Comparison of ENCODE assay signal across 15 cellular contexts in the genomic region with DNA sequence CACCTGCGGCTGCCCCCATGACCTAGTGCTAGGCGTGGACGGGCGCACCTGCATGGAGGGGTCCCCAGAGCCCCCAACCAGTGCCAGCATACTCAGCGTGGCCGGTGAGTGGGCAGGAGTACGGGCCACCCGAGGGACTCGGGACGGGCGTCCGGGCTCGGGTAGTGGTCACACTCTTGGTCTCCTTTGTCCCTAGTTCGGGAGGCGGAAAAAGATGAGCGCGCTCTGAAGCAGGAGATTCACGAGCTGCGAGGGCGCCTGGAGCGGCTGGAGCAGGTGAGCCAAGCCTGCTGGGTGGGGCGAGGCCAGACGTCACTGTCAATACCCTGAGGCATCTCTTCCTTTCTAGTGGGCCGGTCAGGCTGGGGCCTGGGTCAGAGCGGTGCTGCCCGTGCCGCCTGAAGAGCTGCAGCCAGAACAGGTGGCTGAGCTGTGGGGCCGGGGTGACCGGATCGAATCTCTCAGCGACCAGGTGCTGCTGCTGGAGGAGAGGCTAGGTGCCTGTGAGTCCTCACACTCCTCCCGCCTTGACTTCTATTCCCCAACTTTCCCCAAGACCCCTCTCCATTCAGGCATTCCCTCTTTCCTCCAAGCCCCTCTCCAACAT. TPM values are rescaled to one million over a fixed set of nuclear protein-coding genes. Genes with fewer than 3 reads are reported as not detected.
DNase-seq lines count a peak whose midpoint lies in the region; ATAC-seq and TF ChIP-seq lines count a peak whose summit lies in the region.
"Had no signal": no experiment of that assay in that cellular context is flagged by ENCODE, and none has a peak within 500 bp of the region (broad histone marks: within the 10 kb centered on the region; RNA-seq: fewer than 3 reads in every experiment).

No MANE protein-coding gene starts in this region.

- no peaks in the 10 kb centered on the region for H3K9me3 ChIP-seq in iPS-15b (ENCODE audit: control insufficient read depth, insufficient read depth, low read length)
- no peaks in the 10 kb centered on the region for H3K9me3 ChIP-seq in smooth muscle cell (replicated peaks; ENCODE audit: low read depth)

- H3K36me3 ChIP-seq in iPS-15b (ENCODE audit: control insufficient read depth, insufficient read depth, low read length), result peaks cover 21% of the 10 kb centered on the region
- H3K36me3 ChIP-seq in smooth muscle cell (ENCODE audit: low read depth), result no peaks in the 10 kb centered on the region

- intact Hi-C loops in activated T-helper 2 cell treated with anti-CD3 and anti-CD28 coated beads, Interferon-gamma antibody, Interleukin-2, Interleukin-4, amounts not matched to agents 10 μg/mL and 5 μg/mL and 100 μg/mL, durations not matched to agents 14 hours and 24 hours and 36 hours (cut with micrococcal nuclease), result no loop called here

- peaks cover 8% of the 10 kb centered on the region for H3F3A ChIP-seq in smooth muscle cell (ENCODE audit: low read depth)

- peaks cover 22% of the 10 kb centered on the region for H3K36me3 Mint-ChIP-seq in activated T-helper 2 cell treated with anti-CD3 and anti-CD28 coated beads, Interferon-gamma antibody, Interleukin-2, Interleukin-4, amounts not matched to agents 10 μg/mL and 5 μg/mL and 100 μg/mL, durations not matched to agents 14 hours and 24 hours and 36 hours (ENCODE audit: low read depth)

- no peaks in the 10 kb centered on the region for H3K9me3 Mint-ChIP-seq in activated T-helper 2 cell treated with anti-CD3 and anti-CD28 coated beads, Interferon-gamma antibody, Interleukin-2, Interleukin-4, amounts not matched to agents 10 μg/mL and 5 μg/mL and 100 μg/mL, durations not matched to agents 14 hours and 24 hours and 36 hours
- H3K9me3 Mint-ChIP-seq: stimulated activated naive CD8-positive, alpha-beta T cell treated with anti-CD3 and anti-CD28 coated beads, Interleukin-15, Interleukin-2, amounts not matched to agents 100 ng/mL and 50 ng/mL, for 24 hours had no signal

- H3K4me3 ChIP-seq in iPS-15b (ENCODE audit: low read depth, low read length), result peak overlapping the region; percentile 37
- no peak overlapping the region for H3K4me3 ChIP-seq in smooth muscle cell

- no peak for ATAC-seq in activated CD4-positive, CD25-positive, alpha-beta regulatory T cell treated with anti-CD3 and anti-CD28 coated beads, Interleukin-2, amount 50 U/mL, for 24 hours

- peak overlapping the region; percentile 12 for H3K27ac ChIP-seq in smooth muscle cell (ENCODE audit: low read depth)
- H3K27ac ChIP-seq: C4-2B, VCaP had no signal

- H3K9ac ChIP-seq in iPS-15b (ENCODE audit: low read depth, low read length) (peak overlapping the region; percentile 60), smooth muscle cell (ENCODE audit: low read depth) (no peak overlapping the region)

- H4K20me1 ChIP-seq in smooth muscle cell (ENCODE audit: low read depth), result no peaks in the 10 kb centered on the region

- H3K27me3 Mint-ChIP-seq in activated T-helper 2 cell treated with anti-CD3 and anti-CD28 coated beads, Interferon-gamma antibody, Interleukin-2, Interleukin-4, amounts not matched to agents 10 μg/mL and 5 μg/mL and 100 μg/mL, durations not matched to agents 14 hours and 24 hours and 36 hours (ENCODE audit: low read depth), result no peaks in the 10 kb centered on the region
- H3K27me3 Mint-ChIP-seq: activated naive CD8-positive, alpha-beta T cell; stimulated activated naive CD8-positive, alpha-beta T cell treated with anti-CD3 and anti-CD28 coated beads, Interleukin-15, Interleukin-2, amounts not matched to agents 100 ng/mL and 50 ng/mL, for 24 hours had no signal

- peak; percentile 88 for DNase-seq in DMS53 (lab: John Stamatoyannopoulos, UW)
- peak; percentile 75 for DNase-seq in NCI-H146 (lab: John Stamatoyannopoulos, UW)
- DNase-seq in smooth muscle cell (lab: John Stamatoyannopoulos, UW; ENCODE audit: unreplicated experiment), result no peak
- no peak for DNase-seq in A172 (ENCODE audit: low spot score)
- no peak for DNase-seq in activated T-helper 2 cell treated with anti-CD3 and anti-CD28 coated beads, Interferon-gamma antibody, Interleukin-2, Interleukin-4, amounts not matched to agents 10 μg/mL and 5 μg/mL and 100 μg/mL, durations not matched to agents 14 hours and 24 hours and 36 hours (ENCODE audit: low spot score)
- DNase-seq: foreskin fibroblast, GF-D8, NCI-H1930, NCI-H524 had no signal

- H2AFZ ChIP-seq in smooth muscle cell (ENCODE audit: low read depth), result no peak overlapping the region

- H3K27ac Mint-ChIP-seq in activated T-helper 2 cell treated with anti-CD3 and anti-CD28 coated beads, Interferon-gamma antibody, Interleukin-2, Interleukin-4, amounts not matched to agents 10 μg/mL and 5 μg/mL and 100 μg/mL, durations not matched to agents 14 hours and 24 hours and 36 hours, result no peak overlapping the region
- H3K27ac Mint-ChIP-seq: activated naive CD8-positive, alpha-beta T cell; stimulated activated naive CD8-positive, alpha-beta T cell treated with anti-CD3 and anti-CD28 coated beads, Interleukin-15, Interleukin-2, amounts not matched to agents 100 ng/mL and 50 ng/mL, for 24 hours had no signal

- peaks cover 7% of the 10 kb centered on the region for H3K4me1 ChIP-seq in iPS-15b (ENCODE audit: control insufficient read depth, insufficient read depth, low read length)
- no peaks in the 10 kb centered on the region for H3K4me1 ChIP-seq in smooth muscle cell (ENCODE audit: low read depth)

- peaks cover 6% of the 10 kb centered on the region for H3K79me2 ChIP-seq in smooth muscle cell (ENCODE audit: low read depth)

- H3K4me3 Mint-ChIP-seq in activated T-helper 2 cell treated with anti-CD3 and anti-CD28 coated beads, Interferon-gamma antibody, Interleukin-2, Interleukin-4, amounts not matched to agents 10 μg/mL and 5 μg/mL and 100 μg/mL, durations not matched to agents 14 hours and 24 hours and 36 hours (ENCODE audit: low read depth), result no peak overlapping the region
- H3K4me3 Mint-ChIP-seq: activated naive CD8-positive, alpha-beta T cell; stimulated activated naive CD8-positive, alpha-beta T cell treated with anti-CD3 and anti-CD28 coated beads, Interleukin-15, Interleukin-2, amounts not matched to agents 100 ng/mL and 50 ng/mL, for 24 hours had no signal

- TF ChIP-seq CTCF in smooth muscle cell (IDR thresholded peaks at IDR 0.05; ENCODE audit: borderline replicate concordance, insufficient read depth, poor library complexity, severe bottlenecking), result no peak

- no peaks in the 10 kb centered on the region for H3K27me3 ChIP-seq in iPS-15b (ENCODE audit: control insufficient read depth, insufficient read depth, low read length)
- H3K27me3 ChIP-seq in smooth muscle cell (ENCODE audit: low read depth), result no peaks in the 10 kb centered on the region

- no peak overlapping the region for H3K4me2 ChIP-seq in smooth muscle cell

- 87% methylated on average over 29 of the region's 32 CpGs for WGBS in smooth muscle cell (ENCODE audit: low lambda C conversion rate)

- H3K4me1 Mint-ChIP-seq in activated T-helper 2 cell treated with anti-CD3 and anti-CD28 coated beads, Interferon-gamma antibody, Interleukin-2, Interleukin-4, amounts not matched to agents 10 μg/mL and 5 μg/mL and 100 μg/mL, durations not matched to agents 14 hours and 24 hours and 36 hours (ENCODE audit: low read depth), result no peaks in the 10 kb centered on the region

RNA-seq across cellular contexts. Expression of a gene that starts 2.9 kb away (rescaled TPM):
- 3.6 and 5.6 TPM in 2 replicates for total RNA-seq in smooth muscle cell
- 4.3 and 8.2 TPM in 2 replicates for polyA plus RNA-seq in smooth muscle cell
- total RNA-seq in A172 (2014; rRNA removed; shearing (Covaris generic)), result 1.9 and 4.9 TPM in 2 replicates
- total RNA-seq in activated T-helper 2 cell treated with anti-CD3 and anti-CD28 coated beads, Interferon-gamma antibody, Interleukin-2, Interleukin-4, amounts not matched to agents 10 μg/mL and 5 μg/mL and 100 μg/mL, durations not matched to agents 14 hours and 24 hours and 36 hours, result 9.5 and 11.5 TPM in 2 replicates

RNA-seq across cellular contexts. Expression of a gene that starts 8.6 kb away (rescaled TPM):
- total RNA-seq in smooth muscle cell, result 60.5 and 71.1 TPM in 2 replicates
- polyA plus RNA-seq in smooth muscle cell, result 51.8 and 52.4 TPM in 2 replicates
- 29.6 and 36.2 TPM in 2 replicates for total RNA-seq in A172 (2014; rRNA removed; shearing (Covaris generic))
- total RNA-seq in activated T-helper 2 cell treated with anti-CD3 and anti-CD28 coated beads, Interferon-gamma antibody, Interleukin-2, Interleukin-4, amounts not matched to agents 10 μg/mL and 5 μg/mL and 100 μg/mL, durations not matched to agents 14 hours and 24 hours and 36 hours, result 32.0 and 32.9 TPM in 2 replicates

RNA-seq across cellular contexts. Expression of a gene that starts 10.9 kb away (rescaled TPM):
- 49.3 and 58.1 TPM in 2 replicates for total RNA-seq in smooth muscle cell
- polyA plus RNA-seq in smooth muscle cell, result 74.0 and 75.9 TPM in 2 replicates
- 59.4 and 61.7 TPM in 2 replicates for total RNA-seq in A172 (2014; rRNA removed; shearing (Covaris generic))
- total RNA-seq in activated T-helper 2 cell treated with anti-CD3 and anti-CD28 coated beads, Interferon-gamma antibody, Interleukin-2, Interleukin-4, amounts not matched to agents 10 μg/mL and 5 μg/mL and 100 μg/mL, durations not matched to agents 14 hours and 24 hours and 36 hours, result 61.9 and 63.8 TPM in 2 replicates

RNA-seq across cellular contexts. Expression of a gene that starts 13.3 kb away (rescaled TPM):
- total RNA-seq in smooth muscle cell, result 13.3 and 17.5 TPM in 2 replicates
- 15.7 and 17.8 TPM in 2 replicates for polyA plus RNA-seq in smooth muscle cell
- 4.7 and 7.7 TPM in 2 replicates for total RNA-seq in A172 (2014; rRNA removed; shearing (Covaris generic))
- total RNA-seq in activated T-helper 2 cell treated with anti-CD3 and anti-CD28 coated beads, Interferon-gamma antibody, Interleukin-2, Interleukin-4, amounts not matched to agents 10 μg/mL and 5 μg/mL and 100 μg/mL, durations not matched to agents 14 hours and 24 hours and 36 hours, result 11.5 and 12.7 TPM in 2 replicates

RNA-seq across cellular contexts. Expression of a gene that starts 15.5 kb away (rescaled TPM):
- 0.94 TPM in 1 of 2 replicates, not detected in the other for total RNA-seq in smooth muscle cell
- 1.4 and 3.3 TPM in 2 replicates for polyA plus RNA-seq in smooth muscle cell
- not detected in 2 replicates for total RNA-seq in A172 (2014; rRNA removed; shearing (Covaris generic))
- total RNA-seq in activated T-helper 2 cell treated with anti-CD3 and anti-CD28 coated beads, Interferon-gamma antibody, Interleukin-2, Interleukin-4, amounts not matched to agents 10 μg/mL and 5 μg/mL and 100 μg/mL, durations not matched to agents 14 hours and 24 hours and 36 hours, result 0.27 TPM in 1 of 2 replicates, not detected in the other

Comparison
In these comparisons a context has a peak if more than half of its experiments do, and no peak if none do; other contexts are left out.
1. DNase-seq: peak in DMS53 (single experiment) and NCI-H146 (single experiment); none in smooth muscle cell (single experiment), A172 (single experiment) and activated T-helper 2 cell treated with anti-CD3 and anti-CD28 coated beads, Interferon-gamma antibody, Interleukin-2, Interleukin-4, amounts not matched to agents 10 μg/mL and 5 μg/mL and 100 μg/mL, durations not matched to agents 14 hours and 24 hours and 36 hours (single experiment).